Comparison of ENCODE assay signal across 8 cellular contexts in genomic region chr7:39733881-39734571, GRCh38.
A peak's percentile ranks its signal among the peaks of the same experiment; 100 is the strongest.
DNase-seq lines count a peak whose midpoint lies in the region; ATAC-seq and TF ChIP-seq lines count a peak whose summit lies in the region.

No MANE protein-coding gene starts in this region.

- H3K4me2 ChIP-seq in OCI-LY7 (ENCODE audit: low read length) = peak overlapping the region; percentile 94

- H3K4me1 Mint-ChIP-seq in memory B cell = peaks cover 28% of the 10 kb centered on the region

- peak overlapping the region; percentile 73 for H2AFZ ChIP-seq in OCI-LY7 (ENCODE audit: low read length)

- peak; percentile 63 for DNase-seq in AG04449 (ENCODE audit: low read depth, low spot score)
- peak; percentile 54 for DNase-seq in G401 (ENCODE audit: low spot score)
- peak; percentile 17 for DNase-seq in OCI-LY7 (ENCODE audit: low spot score)
- peak; percentile 58 for DNase-seq in cerebellar cortex (ENCODE audit: low spot score)
- peak; percentile 20 to 31 for DNase-seq in memory B cell (ENCODE audit: low spot score in 2 of 2)
- no peak for DNase-seq in vagina (ENCODE audit: extremely low spot score in 2 of 2)
- DNase-seq in inferior parietal cortex (ENCODE audit: extremely low spot score) = no peak
- no peak for DNase-seq in posterior cingulate gyrus

- H3K27ac ChIP-seq in OCI-LY7 (ENCODE audit: low read depth, low read length, poor library complexity, severe bottlenecking) (peak overlapping the region; percentile 72), vagina (peak overlapping the region; percentile 80)

- peak; percentile 27 for ATAC-seq in memory B cell (ENCODE audit: low read depth)

- TF ChIP-seq CTCF in AG04449 (IDR thresholded peaks at IDR 0.05; ENCODE audit: insufficient read depth, low read length, missing control alignments) (no peak), OCI-LY7 (conservative IDR thresholded peaks at IDR 0.05; ENCODE audit: low read length) (no peak), vagina (IDR thresholded peaks at IDR 0.05) (no peak)

- H3K4me3 Mint-ChIP-seq in memory B cell = peak overlapping the region; percentile 90

- no peaks in the 10 kb centered on the region for H3K27me3 Mint-ChIP-seq in memory B cell

- POLR2A ChIA-PET in AG04449 (lab: Yijun Ruan, JAX) = interaction anchor here (0.8 to 1.1 kb wide), 3 partner anchors 113 to 144 kb away, joined by 3 read pairs; no protein-coding TSS in a partner anchor
- POLR2A ChIA-PET in OCI-LY7 (lab: Charles Lee) = interaction anchor here (0.6 to 1.4 kb wide), 9 partner anchors 8 to 156 kb away, joined by 3 to 13 read pairs (median 3); partner anchors contain the start of gene RALA

- CTCF ChIA-PET in AG04449 (lab: Yijun Ruan, JAX) = interaction anchor here (1.3 to 6.4 kb wide), 4 partner anchors 9 to 153 kb away, joined by 3 to 77 read pairs (median 36); no protein-coding TSS in a partner anchor
- CTCF ChIA-PET in OCI-LY7 (lab: Charles Lee; ENCODE audit: unreplicated experiment) = interaction anchor here (2.8 kb wide), 1 partner anchor 12 kb away, joined by 13 read pairs; no protein-coding TSS in a partner anchor

- H3K36me3 ChIP-seq in OCI-LY7 (ENCODE audit: insufficient read depth, low read length) (peaks cover 13% of the 10 kb centered on the region), vagina (no peaks in the 10 kb centered on the region)

- intact Hi-C loops in OCI-LY7 (cut with micrococcal nuclease; ENCODE audit: unreplicated experiment) (loop anchor here (1.0 to 5.0 kb wide), 3 partner anchors 111 to 398 kb away; partner anchors contain the start of genes MPLKIP and RALA), vagina (cut with DNase I) (no loop called here), posterior cingulate gyrus (cut with DNase I) (loop anchor here (5.0 kb wide), 1 partner anchor 107 kb away; no protein-coding TSS in a partner anchor)

- peaks cover 26% of the 10 kb centered on the region for H3K79me2 ChIP-seq in OCI-LY7 (ENCODE audit: insufficient read depth, low read depth, low read length)

- BruUV-seq in OCI-LY7 (replicated peaks; lab: Mats Ljungman, UMichigan) = TSS peak; percentile 82

- no peaks in the 10 kb centered on the region for H4K20me1 ChIP-seq in OCI-LY7 (ENCODE audit: insufficient read depth, low read length)

- H3K9me3 Mint-ChIP-seq in memory B cell = no peaks in the 10 kb centered on the region

- no peaks in the 10 kb centered on the region for H3K36me3 Mint-ChIP-seq in memory B cell

- H3K4me1 ChIP-seq in OCI-LY7 (ENCODE audit: insufficient read depth, low read length, poor library complexity, severe bottlenecking) (peaks cover 35% of the 10 kb centered on the region), vagina (peaks cover 32% of the 10 kb centered on the region)

- in situ Hi-C loops in G401 (cut with HindIII; ENCODE audit: low sequenced_read_pairs) = no loop called here

- H3K9me3 ChIP-seq in OCI-LY7 (ENCODE audit: low read length) (no peaks in the 10 kb centered on the region), vagina (no peaks in the 10 kb centered on the region)

- no peaks in the 10 kb centered on the region for H3K9me2 ChIP-seq in OCI-LY7 (ENCODE audit: insufficient read depth, low read length)

- H3K4me3 ChIP-seq in AG04449 (ENCODE audit: low read depth, low read length) (peak overlapping the region; percentile 71), OCI-LY7 (ENCODE audit: low read depth, low read length, poor library complexity, severe bottlenecking) (peak overlapping the region; percentile 86), vagina (peak overlapping the region; percentile 46 to 55)

- TF ChIP-seq POLR2A in vagina (IDR thresholded peaks at IDR 0.05) = no peak

- peak overlapping the region; percentile 94 for H3K27ac Mint-ChIP-seq in memory B cell

- no peaks in the 10 kb centered on the region for H3K27me3 ChIP-seq in vagina

Comparison
In these comparisons a context has a peak if more than half of its experiments do, and no peak if none do; other contexts are left out.
1. DNase-seq: peak in AG04449 (single experiment), G401 (single experiment), OCI-LY7 (single experiment), cerebellar cortex (single experiment) and memory B cell (2 of 2); none in vagina (0 of 2), inferior parietal cortex (single experiment) and posterior cingulate gyrus (0 of 10).
2. Peak in every context shown above with its lines, with median percentiles within 50 percentile points of each other: H3K4me3 ChIP-seq.